ENCODE assay signal across 26 cellular contexts in the genomic region with DNA sequence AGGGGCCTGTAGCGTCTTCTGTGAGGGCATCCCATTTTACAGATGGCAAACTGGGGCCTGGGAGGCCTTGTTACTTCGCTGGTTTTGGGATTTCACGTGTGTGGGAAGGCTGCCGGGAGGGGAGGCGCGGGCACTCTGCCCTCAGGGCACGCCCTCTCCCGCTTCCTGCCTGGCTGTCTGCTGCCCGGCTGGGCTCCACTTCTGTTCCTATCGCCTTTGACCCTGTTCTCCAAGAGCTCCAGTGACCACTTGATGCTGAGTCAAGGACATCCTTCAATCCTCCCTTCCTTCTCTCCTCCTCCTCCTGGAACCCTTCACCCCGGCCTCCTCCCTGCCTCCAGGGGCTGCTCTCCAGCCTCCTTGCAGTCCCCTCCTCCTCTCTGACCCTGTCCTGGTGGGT. TPM values are rescaled to one million over a fixed set of nuclear protein-coding genes. Genes with fewer than 3 reads are reported as not detected.
DNase-seq lines count a peak whose midpoint lies in the region; ATAC-seq and TF ChIP-seq lines count a peak whose summit lies in the region.
"Had no signal": no experiment of that assay in that cellular context is flagged by ENCODE, and none has a peak within 500 bp of the region (broad histone marks: within the 10 kb centered on the region; RNA-seq: fewer than 3 reads in every experiment).

No MANE protein-coding gene starts in this region.

- H3K27ac ChIP-seq in stomach, result no peak overlapping the region
- H3K27ac ChIP-seq: 22Rv1, parathyroid adenoma, SK-N-MC, tibial nerve had no signal

- no peaks in the 10 kb centered on the region for H3K9me3 Mint-ChIP-seq in WTC11
- H3K9me3 Mint-ChIP-seq: activated naive CD8-positive, alpha-beta T cell treated with anti-CD3 and anti-CD28 coated beads, Interleukin-2, amount 50 U/mL, for 24 hours; natural killer cell had no signal

- intact Hi-C loops in stomach (cut with DNase I; ENCODE audit: low total_unique reads), result no loop called here

- TF ChIP-seq EP300 in stomach (IDR thresholded peaks at IDR 0.05), result no peak

- WGBS in stomach, 5 donors, result 31 to 46% (median 40%) methylated on average over 11 of the region's 11 CpGs

- no peak overlapping the region for H3K27ac Mint-ChIP-seq in WTC11
- H3K27ac Mint-ChIP-seq: activated naive CD8-positive, alpha-beta T cell treated with anti-CD3 and anti-CD28 coated beads, Interleukin-2, amount 50 U/mL, for 24 hours; B cell; natural killer cell had no signal

- TF ChIP-seq POLR2A in stomach (IDR thresholded peaks at IDR 0.05), result no peak

- H3K27me3 Mint-ChIP-seq in WTC11 (ENCODE audit: low read depth), result peaks cover 7% of the 10 kb centered on the region; the same call in 1 of the 2 replicates
- H3K27me3 Mint-ChIP-seq: activated naive CD8-positive, alpha-beta T cell treated with anti-CD3 and anti-CD28 coated beads, Interleukin-2, amount 50 U/mL, for 24 hours had no signal

- no peak overlapping the region for H3K4me3 ChIP-seq in MG63
- no peak overlapping the region for H3K4me3 ChIP-seq in stomach
- H3K4me3 ChIP-seq: SK-N-MC, tibial nerve had no signal

- CTCF ChIA-PET in WTC11 (lab: Charles Lee), result no interaction called here

- DNase-seq in DMS79 treated with DMSO at 0.1 percent for 48 hours (lab: John Stamatoyannopoulos, UW) (peak; percentile 7), DMS79 (lab: John Stamatoyannopoulos, UW) (no peak), MG63 (peak; percentile 77), iPS-NIHi7 (ENCODE audit: extremely low spot score) (peak; percentile 10), stomach (peak; percentile 44), WTC11 (ENCODE audit: low spot score) (no peak), cerebellum (ENCODE audit: low spot score) (no peak)
- DNase-seq: activated naive CD8-positive, alpha-beta T cell treated with anti-CD3 and anti-CD28 coated beads, Interleukin-2, amount 50 U/mL, for 24 hours; cortex of kidney; hippocampal formation; islet precursor cell; mesendoderm; natural killer cell; NCI-H1105; NCI-H2081 treated with DMSO at 0.1 percent for 48 hours; NCI-H446 treated with DMSO at 0.1 percent for 48 hours; stimulated activated naive CD8-positive, alpha-beta T cell treated with anti-CD3 and anti-CD28 coated beads, Interleukin-15, Interleukin-2, amounts not matched to agents 100 U/mL and 50 U/mL, for 24 hours had no signal

- ATAC-seq in WTC11 (no peak), GM18502 (IDR thresholded peaks at IDR 0.05; ENCODE audit: poor library complexity, unreplicated experiment) (no peak)
- ATAC-seq: activated naive CD8-positive, alpha-beta T cell treated with anti-CD3 and anti-CD28 coated beads, Interleukin-2, amount 50 U/mL, for 24 hours; natural killer cell; stimulated activated naive CD8-positive, alpha-beta T cell treated with anti-CD3 and anti-CD28 coated beads, Interleukin-15, Interleukin-2, amounts not matched to agents 100 U/mL and 50 U/mL, for 24 hours had no signal

- H3K36me3 ChIP-seq in MG63, result no peaks in the 10 kb centered on the region
- no peaks in the 10 kb centered on the region for H3K36me3 ChIP-seq in stomach
- H3K36me3 ChIP-seq: tibial nerve had no signal

- H3K36me3 Mint-ChIP-seq in WTC11, result no peaks in the 10 kb centered on the region
- H3K36me3 Mint-ChIP-seq: natural killer cell had no signal

- TF ChIP-seq CTCF in stomach (IDR thresholded peaks at IDR 0.05) (no peak), WTC11 (IDR thresholded peaks at IDR 0.05) (no peak)

- H3K4me1 Mint-ChIP-seq in WTC11, result no peaks in the 10 kb centered on the region
- H3K4me1 Mint-ChIP-seq: activated naive CD8-positive, alpha-beta T cell treated with anti-CD3 and anti-CD28 coated beads, Interleukin-2, amount 50 U/mL, for 24 hours; B cell had no signal

- no peak overlapping the region for H3K4me3 Mint-ChIP-seq in WTC11
- H3K4me3 Mint-ChIP-seq: activated naive CD8-positive, alpha-beta T cell treated with anti-CD3 and anti-CD28 coated beads, Interleukin-2, amount 50 U/mL, for 24 hours; B cell; natural killer cell had no signal

- H3K27me3 ChIP-seq in MG63 (no peaks in the 10 kb centered on the region), stomach (no peaks in the 10 kb centered on the region)
- H3K27me3 ChIP-seq: tibial nerve had no signal

- H3K4me1 ChIP-seq in stomach, result peaks cover 4 to 21% (median 14%) of the 10 kb centered on the region in 4 donors
- H3K4me1 ChIP-seq: parathyroid adenoma had no signal

- H3K9me3 ChIP-seq in MG63, result no peaks in the 10 kb centered on the region
- H3K9me3 ChIP-seq in stomach, result no peaks in the 10 kb centered on the region
- H3K9me3 ChIP-seq: tibial nerve had no signal

- POLR2A ChIA-PET in WTC11 (lab: Charles Lee), result no interaction called here

TF ChIP-seq in WTC11, 78 proteins besides CTCF, POLR2A, EP300 and RAD21 (continues in another document):
- TF ChIP-seq, protein P1, sequence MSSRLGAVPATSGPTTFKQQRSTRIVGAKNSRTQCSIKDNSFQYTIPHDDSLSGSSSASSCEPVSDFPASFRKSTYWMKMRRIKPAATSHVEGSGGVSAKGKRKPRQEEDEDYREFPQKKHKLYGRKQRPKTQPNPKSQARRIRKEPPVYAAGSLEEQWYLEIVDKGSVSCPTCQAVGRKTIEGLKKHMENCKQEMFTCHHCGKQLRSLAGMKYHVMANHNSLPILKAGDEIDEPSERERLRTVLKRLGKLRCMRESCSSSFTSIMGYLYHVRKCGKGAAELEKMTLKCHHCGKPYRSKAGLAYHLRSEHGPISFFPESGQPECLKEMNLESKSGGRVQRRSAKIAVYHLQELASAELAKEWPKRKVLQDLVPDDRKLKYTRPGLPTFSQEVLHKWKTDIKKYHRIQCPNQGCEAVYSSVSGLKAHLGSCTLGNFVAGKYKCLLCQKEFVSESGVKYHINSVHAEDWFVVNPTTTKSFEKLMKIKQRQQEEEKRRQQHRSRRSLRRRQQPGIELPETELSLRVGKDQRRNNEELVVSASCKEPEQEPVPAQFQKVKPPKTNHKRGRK (CRISPR knock-in tag; IDR thresholded peaks at IDR 0.05; ENCODE audit: borderline replicate concordance), result no peak
- TF ChIP-seq TEAD1 (CRISPR knock-in tag; IDR thresholded peaks at IDR 0.05) (no peak), ZNF263 (CRISPR knock-in tag; IDR thresholded peaks at IDR 0.05; ENCODE audit: low read depth) (no peak)
- TF ChIP-seq, protein P2, sequence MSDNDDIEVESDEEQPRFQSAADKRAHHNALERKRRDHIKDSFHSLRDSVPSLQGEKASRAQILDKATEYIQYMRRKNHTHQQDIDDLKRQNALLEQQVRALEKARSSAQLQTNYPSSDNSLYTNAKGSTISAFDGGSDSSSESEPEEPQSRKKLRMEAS (CRISPR knock-in tag; IDR thresholded peaks at IDR 0.05), result no peak
- TF ChIP-seq, protein P3, sequence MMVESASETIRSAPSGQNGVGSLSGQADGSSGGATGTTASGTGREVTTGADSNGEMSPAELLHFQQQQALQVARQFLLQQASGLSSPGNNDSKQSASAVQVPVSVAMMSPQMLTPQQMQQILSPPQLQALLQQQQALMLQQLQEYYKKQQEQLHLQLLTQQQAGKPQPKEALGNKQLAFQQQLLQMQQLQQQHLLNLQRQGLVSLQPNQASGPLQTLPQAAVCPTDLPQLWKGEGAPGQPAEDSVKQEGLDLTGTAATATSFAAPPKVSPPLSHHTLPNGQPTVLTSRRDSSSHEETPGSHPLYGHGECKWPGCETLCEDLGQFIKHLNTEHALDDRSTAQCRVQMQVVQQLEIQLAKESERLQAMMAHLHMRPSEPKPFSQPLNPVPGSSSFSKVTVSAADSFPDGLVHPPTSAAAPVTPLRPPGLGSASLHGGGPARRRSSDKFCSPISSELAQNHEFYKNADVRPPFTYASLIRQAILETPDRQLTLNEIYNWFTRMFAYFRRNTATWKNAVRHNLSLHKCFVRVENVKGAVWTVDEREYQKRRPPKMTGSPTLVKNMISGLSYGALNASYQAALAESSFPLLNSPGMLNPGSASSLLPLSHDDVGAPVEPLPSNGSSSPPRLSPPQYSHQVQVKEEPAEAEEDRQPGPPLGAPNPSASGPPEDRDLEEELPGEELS (CRISPR knock-in tag; IDR thresholded peaks at IDR 0.05), result no peak
- TF ChIP-seq, protein P4, sequence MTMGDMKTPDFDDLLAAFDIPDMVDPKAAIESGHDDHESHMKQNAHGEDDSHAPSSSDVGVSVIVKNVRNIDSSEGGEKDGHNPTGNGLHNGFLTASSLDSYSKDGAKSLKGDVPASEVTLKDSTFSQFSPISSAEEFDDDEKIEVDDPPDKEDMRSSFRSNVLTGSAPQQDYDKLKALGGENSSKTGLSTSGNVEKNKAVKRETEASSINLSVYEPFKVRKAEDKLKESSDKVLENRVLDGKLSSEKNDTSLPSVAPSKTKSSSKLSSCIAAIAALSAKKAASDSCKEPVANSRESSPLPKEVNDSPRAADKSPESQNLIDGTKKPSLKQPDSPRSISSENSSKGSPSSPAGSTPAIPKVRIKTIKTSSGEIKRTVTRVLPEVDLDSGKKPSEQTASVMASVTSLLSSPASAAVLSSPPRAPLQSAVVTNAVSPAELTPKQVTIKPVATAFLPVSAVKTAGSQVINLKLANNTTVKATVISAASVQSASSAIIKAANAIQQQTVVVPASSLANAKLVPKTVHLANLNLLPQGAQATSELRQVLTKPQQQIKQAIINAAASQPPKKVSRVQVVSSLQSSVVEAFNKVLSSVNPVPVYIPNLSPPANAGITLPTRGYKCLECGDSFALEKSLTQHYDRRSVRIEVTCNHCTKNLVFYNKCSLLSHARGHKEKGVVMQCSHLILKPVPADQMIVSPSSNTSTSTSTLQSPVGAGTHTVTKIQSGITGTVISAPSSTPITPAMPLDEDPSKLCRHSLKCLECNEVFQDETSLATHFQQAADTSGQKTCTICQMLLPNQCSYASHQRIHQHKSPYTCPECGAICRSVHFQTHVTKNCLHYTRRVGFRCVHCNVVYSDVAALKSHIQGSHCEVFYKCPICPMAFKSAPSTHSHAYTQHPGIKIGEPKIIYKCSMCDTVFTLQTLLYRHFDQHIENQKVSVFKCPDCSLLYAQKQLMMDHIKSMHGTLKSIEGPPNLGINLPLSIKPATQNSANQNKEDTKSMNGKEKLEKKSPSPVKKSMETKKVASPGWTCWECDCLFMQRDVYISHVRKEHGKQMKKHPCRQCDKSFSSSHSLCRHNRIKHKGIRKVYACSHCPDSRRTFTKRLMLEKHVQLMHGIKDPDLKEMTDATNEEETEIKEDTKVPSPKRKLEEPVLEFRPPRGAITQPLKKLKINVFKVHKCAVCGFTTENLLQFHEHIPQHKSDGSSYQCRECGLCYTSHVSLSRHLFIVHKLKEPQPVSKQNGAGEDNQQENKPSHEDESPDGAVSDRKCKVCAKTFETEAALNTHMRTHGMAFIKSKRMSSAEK (CRISPR knock-in tag; IDR thresholded peaks at IDR 0.05; ENCODE audit: borderline replicate concordance), result no peak

RNA-seq across cellular contexts. Expression of a gene that starts 16.0 kb away (rescaled TPM):
- 1.3 TPM in 1 of 2 replicates, not detected in the other for total RNA-seq in MG63 (2014; rRNA removed; shearing (Covaris generic); ENCODE audit: low replicate concordance)
- under 1 TPM in 1 of 5 donors, not detected in 4; 0.92 TPM for total RNA-seq in stomach
- under 1 TPM; 0.37 to 0.61 (median 0.48) TPM for polyA plus RNA-seq in stomach
- not detected in 3 replicates for total RNA-seq in WTC11 (2021)
- 1.00 TPM for total RNA-seq in cerebellum
- total RNA-seq: fibroblast of villous mesenchyme, LHCN-M2, RPMI7951 had no signal

RNA-seq across cellular contexts. Expression of a gene that starts 48.9 kb away (rescaled TPM):
- 0.22 and 4.2 TPM in 2 replicates for total RNA-seq in MG63 (2014; rRNA removed; shearing (Covaris generic); ENCODE audit: low replicate concordance)
- total RNA-seq in stomach (10 to 100 TPM in 4 of 5 donors, 1 to 10 TPM in 1; 4.1 to 67.7 (median 27.7) TPM), WTC11 (2021) (0.87 to 1.4 TPM (median 1.3 TPM) in 3 replicates), cerebellum (38.7 TPM)
- polyA plus RNA-seq in stomach, result 10 to 100 TPM; 13.7 to 30.0 (median 20.3) TPM
- total RNA-seq: B cell, RPMI7951 had no signal

Comparison
In these comparisons a context has a peak if more than half of its experiments do, and no peak if none do; other contexts are left out.
1. DNase-seq: peak in DMS79 treated with DMSO at 0.1 percent for 48 hours (single experiment), MG63 (single experiment), iPS-NIHi7 (single experiment) and stomach (single experiment); none in DMS79 (single experiment), WTC11 (single experiment) and cerebellum (single experiment).